ENCODE assay signal across 10 cellular contexts in the genomic region with DNA sequence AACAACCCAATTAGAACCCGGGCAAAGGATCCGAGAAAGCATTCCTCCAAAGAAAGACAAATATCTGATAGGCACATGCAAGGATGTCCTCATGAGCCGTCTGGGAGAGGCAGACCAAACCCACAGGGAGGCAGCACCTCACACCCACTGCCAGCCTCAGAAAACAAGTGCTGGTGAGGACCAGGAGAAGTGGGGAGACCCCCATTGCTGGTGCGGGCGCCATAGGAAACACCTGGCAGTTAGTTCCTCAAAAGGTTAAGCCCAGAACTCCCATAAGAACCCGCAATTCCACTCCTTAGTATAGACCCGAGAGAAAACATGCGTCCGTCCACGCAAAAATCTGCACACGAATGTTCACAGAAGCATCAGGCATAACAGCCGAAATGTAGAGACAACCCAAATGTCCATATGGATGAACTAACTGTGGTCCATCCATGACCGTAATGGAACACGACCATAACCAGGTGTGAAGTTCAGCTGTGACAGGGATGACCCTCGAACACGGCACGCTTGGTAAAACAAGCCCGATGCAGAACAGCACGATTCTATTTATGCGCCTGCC. TPM values are rescaled to one million over a fixed set of nuclear protein-coding genes. Genes with fewer than 3 reads are reported as not detected.
DNase-seq lines count a peak whose midpoint lies in the region; ATAC-seq and TF ChIP-seq lines count a peak whose summit lies in the region.
"Had no signal": no experiment of that assay in that cellular context is flagged by ENCODE, and none has a peak within 500 bp of the region (broad histone marks: within the 10 kb centered on the region; RNA-seq: fewer than 3 reads in every experiment).

No MANE protein-coding gene starts in this region.

- peak overlapping the region; percentile 93 for H3K27ac ChIP-seq in cardiac muscle cell
- H3K27ac ChIP-seq in lower lobe of right lung = no peak overlapping the region
- H3K27ac ChIP-seq in uterus = peak overlapping the region; percentile 6 to 34

- ATAC-seq in left cardiac atrium (no peak), lower lobe of right lung (no peak), GM18498 (IDR thresholded peaks at IDR 0.05; ENCODE audit: unreplicated experiment) (no peak)
- ATAC-seq: activated naive CD4-positive, alpha-beta T cell treated with anti-CD3 and anti-CD28 coated beads, Interleukin-2, amount 50 U/mL, for 72 hours had no signal

- H3K4me1 ChIP-seq in cardiac muscle cell (ENCODE audit: low read depth) (peaks cover 63% of the 10 kb centered on the region), lower lobe of right lung (peaks cover 84% of the 10 kb centered on the region), uterus (peaks cover 0 to 41% of the 10 kb centered on the region in 2 donors)

- no peak for TF ChIP-seq POLR2A in uterus (IDR thresholded peaks at IDR 0.05)

- peaks cover 5% of the 10 kb centered on the region for H3K36me3 Mint-ChIP-seq in activated T-helper 1 cell treated with anti-CD3 and anti-CD28 coated beads, Interleukin-12 subunit alpha, Interleukin-12 subunit beta, Interleukin-2, Interleukin-4 antibody, amounts not matched to agents 30 ng/mL and 10 ng/mL and 1 ng/mL, durations not matched to agents 14 hours and 24 hours and 36 hours (ENCODE audit: low read depth)
- H3K36me3 Mint-ChIP-seq: activated naive CD4-positive, alpha-beta T cell treated with anti-CD3 and anti-CD28 coated beads, Interleukin-2, amount 50 U/mL, for 72 hours had no signal

- no peak for TF ChIP-seq CTCF in cardiac muscle cell (IDR thresholded peaks at IDR 0.05; ENCODE audit: low read depth, low read length)
- TF ChIP-seq CTCF in lower lobe of right lung (IDR thresholded peaks at IDR 0.05) = no peak
- no peak for TF ChIP-seq CTCF in uterus (IDR thresholded peaks at IDR 0.05)

- intact Hi-C loops in left cardiac atrium (cut with DNase I) = no loop called here
- intact Hi-C loops in activated T-helper 1 cell treated with anti-CD3 and anti-CD28 coated beads, Interleukin-12 subunit alpha, Interleukin-12 subunit beta, Interleukin-2, Interleukin-4 antibody, amounts not matched to agents 30 ng/mL and 10 ng/mL and 1 ng/mL, durations not matched to agents 14 hours and 24 hours and 36 hours (cut with micrococcal nuclease) = no loop called here
- intact Hi-C loops in lower lobe of right lung (cut with DNase I) = no loop called here
- intact Hi-C loops in uterus (cut with DNase I; ENCODE audit: low total_unique reads) = no loop called here

- H3K36me3 ChIP-seq in cardiac muscle cell (no peaks in the 10 kb centered on the region), lower lobe of right lung (peaks cover 2% of the 10 kb centered on the region), uterus (no peaks in the 10 kb centered on the region)

- H3K9me3 ChIP-seq in cardiac muscle cell (ENCODE audit: low read depth) = no peaks in the 10 kb centered on the region
- no peaks in the 10 kb centered on the region for H3K9me3 ChIP-seq in lower lobe of right lung
- no peaks in the 10 kb centered on the region for H3K9me3 ChIP-seq in uterus

- no peaks in the 10 kb centered on the region for H3K27me3 Mint-ChIP-seq in activated T-helper 1 cell treated with anti-CD3 and anti-CD28 coated beads, Interleukin-12 subunit alpha, Interleukin-12 subunit beta, Interleukin-2, Interleukin-4 antibody, amounts not matched to agents 30 ng/mL and 10 ng/mL and 1 ng/mL, durations not matched to agents 14 hours and 24 hours and 36 hours (ENCODE audit: insufficient read depth)

- H3K4me1 Mint-ChIP-seq in activated T-helper 1 cell treated with anti-CD3 and anti-CD28 coated beads, Interleukin-12 subunit alpha, Interleukin-12 subunit beta, Interleukin-2, Interleukin-4 antibody, amounts not matched to agents 30 ng/mL and 10 ng/mL and 1 ng/mL, durations not matched to agents 14 hours and 24 hours and 36 hours (ENCODE audit: low read depth) = peaks cover 28% of the 10 kb centered on the region

- H3K27me3 ChIP-seq in cardiac muscle cell = no peaks in the 10 kb centered on the region
- H3K27me3 ChIP-seq in lower lobe of right lung (ENCODE audit: low read depth) = no peaks in the 10 kb centered on the region
- H3K27me3 ChIP-seq in uterus = no peaks in the 10 kb centered on the region

- no peak overlapping the region for H3K4me3 Mint-ChIP-seq in activated T-helper 1 cell treated with anti-CD3 and anti-CD28 coated beads, Interleukin-12 subunit alpha, Interleukin-12 subunit beta, Interleukin-2, Interleukin-4 antibody, amounts not matched to agents 30 ng/mL and 10 ng/mL and 1 ng/mL, durations not matched to agents 14 hours and 24 hours and 36 hours

- no peak overlapping the region for H3K4me3 ChIP-seq in cardiac muscle cell
- no peak overlapping the region for H3K4me3 ChIP-seq in lower lobe of right lung
- no peak overlapping the region for H3K4me3 ChIP-seq in uterus

- no peaks in the 10 kb centered on the region for H3K9me3 Mint-ChIP-seq in activated T-helper 1 cell treated with anti-CD3 and anti-CD28 coated beads, Interleukin-12 subunit alpha, Interleukin-12 subunit beta, Interleukin-2, Interleukin-4 antibody, amounts not matched to agents 30 ng/mL and 10 ng/mL and 1 ng/mL, durations not matched to agents 14 hours and 24 hours and 36 hours
- H3K9me3 Mint-ChIP-seq: activated naive CD4-positive, alpha-beta T cell treated with anti-CD3 and anti-CD28 coated beads, Interleukin-2, amount 50 U/mL, for 72 hours had no signal

- H3K27ac Mint-ChIP-seq in activated T-helper 1 cell treated with anti-CD3 and anti-CD28 coated beads, Interleukin-12 subunit alpha, Interleukin-12 subunit beta, Interleukin-2, Interleukin-4 antibody, amounts not matched to agents 30 ng/mL and 10 ng/mL and 1 ng/mL, durations not matched to agents 14 hours and 24 hours and 36 hours = peak overlapping the region; percentile 84

- DNase-seq in cardiac muscle cell (ENCODE audit: low read depth in 1 of 2, low spot score in 1 of 2) (no peak), left cardiac atrium (no peak), lower lobe of right lung (peak; percentile 39), uterus (no peak), inferior parietal cortex (ENCODE audit: extremely low spot score) (no peak), OCI-M2 (lab: John Stamatoyannopoulos, UW; ENCODE audit: unreplicated experiment) (no peak)
- no peak for DNase-seq in activated T-helper 1 cell treated with anti-CD3 and anti-CD28 coated beads, Interleukin-12 subunit alpha, Interleukin-12 subunit beta, Interleukin-2, Interleukin-4 antibody, amounts not matched to agents 30 ng/mL and 10 ng/mL and 1 ng/mL, durations not matched to agents 14 hours and 24 hours and 36 hours (ENCODE audit: low spot score)
- DNase-seq: activated CD4-positive, CD25-positive, alpha-beta regulatory T cell had no signal

RNA-seq across cellular contexts. Expression of a gene that starts 7.9 kb away (rescaled TPM):
- total RNA-seq in cardiac muscle cell (43.0 and 45.5 TPM in 2 replicates), left cardiac atrium (10 to 100 TPM; 27.5 to 37.9 TPM), lower lobe of right lung (32.4 TPM), uterus (10 to 100 TPM in 2 of 4 donors, 1 to 10 TPM in 1, not detected in 1; 3.3 to 32.1 (median 21.5) TPM)
- 29.2 and 34.9 TPM in 2 replicates for polyA plus RNA-seq in cardiac muscle cell
- 41.8 and 42.6 TPM in 2 replicates for total RNA-seq in activated T-helper 1 cell treated with anti-CD3 and anti-CD28 coated beads, Interleukin-12 subunit alpha, Interleukin-12 subunit beta, Interleukin-2, Interleukin-4 antibody, amounts not matched to agents 30 ng/mL and 10 ng/mL and 1 ng/mL, durations not matched to agents 14 hours and 24 hours and 36 hours

RNA-seq across cellular contexts. Expression of a gene that starts 27.9 kb away (rescaled TPM):
- 67.8 and 72.8 TPM in 2 replicates for total RNA-seq in cardiac muscle cell
- 71.8 and 88.4 TPM in 2 replicates for polyA plus RNA-seq in cardiac muscle cell
- total RNA-seq in left cardiac atrium = 10 to 100 TPM; 18.3 to 20.8 TPM
- total RNA-seq in activated T-helper 1 cell treated with anti-CD3 and anti-CD28 coated beads, Interleukin-12 subunit alpha, Interleukin-12 subunit beta, Interleukin-2, Interleukin-4 antibody, amounts not matched to agents 30 ng/mL and 10 ng/mL and 1 ng/mL, durations not matched to agents 14 hours and 24 hours and 36 hours = 33.8 and 36.5 TPM in 2 replicates
- 38.7 TPM for total RNA-seq in lower lobe of right lung
- total RNA-seq in uterus = 10 to 100 TPM in 3 of 4 donors, 1 to 10 TPM in 1; 5.3 to 38.9 (median 21.0) TPM
